ENCODE assay signal across 31 cellular contexts in the genomic region with DNA sequence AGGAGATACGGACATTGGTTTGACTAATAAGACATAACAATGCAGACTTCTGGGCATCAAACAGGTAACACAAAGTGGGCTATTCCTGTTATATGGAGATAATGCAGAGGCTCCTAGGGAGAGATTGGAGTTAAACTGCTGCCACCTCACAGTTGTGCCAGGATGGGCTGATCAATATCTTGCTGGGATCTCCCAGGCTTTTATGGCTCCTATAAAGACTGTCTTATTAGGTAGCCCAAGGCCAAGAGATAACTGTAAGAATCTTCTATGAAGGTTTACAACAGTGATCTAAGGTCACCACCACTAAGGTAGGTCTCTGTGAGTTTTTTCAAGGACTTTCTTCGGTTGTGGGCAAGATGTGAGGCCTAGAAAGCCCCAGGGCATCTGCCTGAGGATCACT.
"Had no signal": no experiment of that assay in that cellular context is flagged by ENCODE, and none has a peak within 500 bp of the region (broad histone marks: within the 10 kb centered on the region; RNA-seq: fewer than 3 reads in every experiment).

No MANE protein-coding gene starts in this region.

- H3K27ac Mint-ChIP-seq: naive thymus-derived CD8-positive, alpha-beta T cell; natural killer cell treated with Interleukin-12 subunit alpha and Interleukin-12 subunit beta and Interleukin-15 and Interleukin-18, amount 100 ng/mL, for 72 hours; nephron progenitor cell; neural progenitor cell; progenitor cell of endocrine pancreas; stimulated activated memory B cell treated with anti-CD40 and anti-IgM and Interleukin-4, amounts not matched to agents 10 μg/mL and 1 μg/mL and 100 μg/mL, for 72 hours; stimulated activated naive CD8-positive, alpha-beta T cell treated with anti-CD3 and anti-CD28 coated beads, Interleukin-15, amount 100 ng/mL, for 72 hours had no signal

- H3K27me3 ChIP-seq: neural progenitor cell, ovary, right lobe of liver, sigmoid colon, spleen, suprapubic skin, testis, tibial nerve, upper lobe of left lung, vagina had no signal

- H3K4me3 Mint-ChIP-seq: naive thymus-derived CD8-positive, alpha-beta T cell; natural killer cell treated with Interleukin-12 subunit alpha and Interleukin-12 subunit beta and Interleukin-15 and Interleukin-18, amount 100 ng/mL, for 72 hours; nephron progenitor cell; neural progenitor cell; stimulated activated memory B cell treated with anti-CD40 and anti-IgM and Interleukin-4, amounts not matched to agents 10 μg/mL and 1 μg/mL and 100 μg/mL, for 72 hours; stimulated activated naive CD8-positive, alpha-beta T cell treated with anti-CD3 and anti-CD28 coated beads, Interleukin-15, amount 100 ng/mL, for 72 hours had no signal

- H3K9ac ChIP-seq: neural progenitor cell, parathyroid adenoma had no signal

- H3K4me2 ChIP-seq: neural progenitor cell had no signal

- ATAC-seq: naive thymus-derived CD8-positive, alpha-beta T cell; natural killer cell treated with Interleukin-12 subunit alpha and Interleukin-12 subunit beta and Interleukin-15 and Interleukin-18, amount 100 ng/mL, for 72 hours; psoas muscle; right cardiac atrium; right lobe of liver; stimulated activated memory B cell treated with anti-CD40 and anti-IgM and Interleukin-4, amounts not matched to agents 10 μg/mL and 1 μg/mL and 100 μg/mL, for 72 hours; stimulated activated naive CD8-positive, alpha-beta T cell treated with anti-CD3 and anti-CD28 coated beads, Interleukin-15, amount 100 ng/mL, for 72 hours; stimulated activated naive CD8-positive, alpha-beta T cell treated with anti-CD3 and anti-CD28 coated beads, Interleukin-15, Interleukin-2, amounts not matched to agents 100 U/mL and 50 U/mL, for 24 hours had no signal

- H3K4me1 Mint-ChIP-seq: naive thymus-derived CD8-positive, alpha-beta T cell; nephron progenitor cell; neural progenitor cell; stimulated activated memory B cell treated with anti-CD40 and anti-IgM and Interleukin-4, amounts not matched to agents 10 μg/mL and 1 μg/mL and 100 μg/mL, for 72 hours; stimulated activated naive CD8-positive, alpha-beta T cell treated with anti-CD3 and anti-CD28 coated beads, Interleukin-15, amount 100 ng/mL, for 72 hours had no signal

- H3K4me1 ChIP-seq: neural progenitor cell, parathyroid adenoma, psoas muscle, right lobe of liver, sigmoid colon, spleen, testis, tibial nerve, upper lobe of left lung, vagina had no signal

- H3K9me3 ChIP-seq: ovary, psoas muscle, right lobe of liver, sigmoid colon, spleen, suprapubic skin, testis, tibial nerve, upper lobe of left lung, vagina had no signal

- H3K27ac ChIP-seq: neural progenitor cell, ovary, parathyroid adenoma, psoas muscle, right lobe of liver, sigmoid colon, spleen, suprapubic skin, testis, tibial nerve, upper lobe of left lung, vagina had no signal

- H3K79me2 ChIP-seq: parathyroid adenoma had no signal

- H2AFZ ChIP-seq: neural progenitor cell, parathyroid adenoma had no signal

- H3K36me3 Mint-ChIP-seq: naive thymus-derived CD8-positive, alpha-beta T cell; natural killer cell treated with Interleukin-12 subunit alpha and Interleukin-12 subunit beta and Interleukin-15 and Interleukin-18, amount 100 ng/mL, for 72 hours; neural progenitor cell; stimulated activated memory B cell treated with anti-CD40 and anti-IgM and Interleukin-4, amounts not matched to agents 10 μg/mL and 1 μg/mL and 100 μg/mL, for 72 hours had no signal

- H3K27me3 Mint-ChIP-seq: naive thymus-derived CD8-positive, alpha-beta T cell; progenitor cell of endocrine pancreas; stimulated activated memory B cell treated with anti-CD40 and anti-IgM and Interleukin-4, amounts not matched to agents 10 μg/mL and 1 μg/mL and 100 μg/mL, for 72 hours; stimulated activated naive CD8-positive, alpha-beta T cell treated with anti-CD3 and anti-CD28 coated beads, Interleukin-15, amount 100 ng/mL, for 72 hours had no signal

- H3K36me3 ChIP-seq: neural progenitor cell, ovary, right lobe of liver, sigmoid colon, spleen, suprapubic skin, tibial nerve, upper lobe of left lung, vagina had no signal

- H3K9me3 Mint-ChIP-seq: naive thymus-derived CD8-positive, alpha-beta T cell; natural killer cell treated with Interleukin-12 subunit alpha and Interleukin-12 subunit beta and Interleukin-15 and Interleukin-18, amount 100 ng/mL, for 72 hours; nephron progenitor cell; neural progenitor cell had no signal

- DNase-seq: naive thymus-derived CD8-positive, alpha-beta T cell; nephron progenitor cell; occipital lobe; ovary; posterior cingulate gyrus; psoas muscle; right lobe of liver; sigmoid colon; spleen; stimulated activated CD4-positive, alpha-beta T cell treated with anti-CD3 and anti-CD28 coated beads, Interleukin-12 subunit alpha, Interleukin-12 subunit beta, amount 100 ng/mL, for 4 hours; stimulated activated CD4-positive, alpha-beta T cell treated with anti-CD3 and anti-CD28 coated beads, Interleukin-1b, Interleukin-23, amount 100 ng/mL, for 48 hours; stimulated activated CD4-positive, alpha-beta T cell treated with anti-CD3 and anti-CD28 coated beads, Interleukin-4, amount 100 ng/mL, for 1 hour; stimulated activated CD4-positive, alpha-beta T cell treated with anti-CD3 and anti-CD28 coated beads, Interleukin-4, amount 100 ng/mL, for 4 hours; stimulated activated CD8-positive, alpha-beta memory T cell treated with anti-CD3 and anti-CD28 coated beads, Interleukin-4, amount 100 ng/mL, for 48 hours; stimulated activated naive CD4-positive, alpha-beta T cell; stimulated activated naive CD8-positive, alpha-beta T cell treated with anti-CD3 and anti-CD28 coated beads, Interleukin-15, amount 100 ng/mL, for 72 hours; stimulated activated naive CD8-positive, alpha-beta T cell treated with anti-CD3 and anti-CD28 coated beads, Interleukin-15, Interleukin-2, amounts not matched to agents 100 U/mL and 50 U/mL, for 24 hours; substantia nigra; testis; trophoblast cell; upper lobe of left lung had no signal

- H3K4me3 ChIP-seq: neural progenitor cell, ovary, psoas muscle, right lobe of liver, sigmoid colon, smooth muscle cell, spleen, suprapubic skin, testis, tibial nerve, upper lobe of left lung, vagina had no signal
